ENCODE assay signal across 14 cellular contexts in genomic region chr1:13584876-13585598, GRCh38. TPM values are rescaled to one million over a fixed set of nuclear protein-coding genes. Genes with fewer than 3 reads are reported as not detected.
DNase-seq lines count a peak whose midpoint lies in the region; ATAC-seq and TF ChIP-seq lines count a peak whose summit lies in the region.
"Had no signal": no experiment of that assay in that cellular context is flagged by ENCODE, and none has a peak within 500 bp of the region (broad histone marks: within the 10 kb centered on the region; RNA-seq: fewer than 3 reads in every experiment).

No MANE protein-coding gene starts in this region.

- TF ChIP-seq POLR2A in esophagus squamous epithelium (IDR thresholded peaks at IDR 0.05) = no peak
- no peak for TF ChIP-seq POLR2A in right lobe of liver (IDR thresholded peaks at IDR 0.05)

- H3K9me3 ChIP-seq in SJSA1 (replicated peaks) (peaks cover 5% of the 10 kb centered on the region; the same call in 1 of the 2 replicates), esophagus squamous epithelium (no peaks in the 10 kb centered on the region), right lobe of liver (no peaks in the 10 kb centered on the region)

- H3K27ac ChIP-seq in SJSA1 (peak overlapping the region; percentile 72), esophagus squamous epithelium (peak overlapping the region; percentile 89 to 92 (median 90)), right lobe of liver (no peak overlapping the region)

- H3K4me3 Mint-ChIP-seq in nephron (peak overlapping the region; percentile 89 to 92 (median 91)), type B pancreatic cell (peak overlapping the region; percentile 90)

- H3K27me3 ChIP-seq in SJSA1 (replicated peaks) (no peaks in the 10 kb centered on the region), esophagus squamous epithelium (peaks cover 0 to 78% (median 0%) of the 10 kb centered on the region in 4 donors), right lobe of liver (peaks cover 0 to 6% of the 10 kb centered on the region in 2 donors)

- TF ChIP-seq CTCF in esophagus squamous epithelium (IDR thresholded peaks at IDR 0.05) = no peak
- no peak for TF ChIP-seq CTCF in nephron (IDR thresholded peaks at IDR 0.05; ENCODE audit: unreplicated experiment in 3 of 3)
- no peak for TF ChIP-seq CTCF in type B pancreatic cell (conservative IDR thresholded peaks at IDR 0.05)
- TF ChIP-seq CTCF in right lobe of liver (IDR thresholded peaks at IDR 0.05) = no peak

- H3K36me3 ChIP-seq in SJSA1 (peaks cover 19% of the 10 kb centered on the region), esophagus squamous epithelium (no peaks in the 10 kb centered on the region), right lobe of liver (no peaks in the 10 kb centered on the region)

- DNase-seq in SJSA1 (ENCODE audit: low read depth in 1 of 2, low spot score in 2 of 2) (no peak), esophagus squamous epithelium (lab: John Stamatoyannopoulos, UW) (no peak), type B pancreatic cell (ENCODE audit: extremely low spot score, unreplicated experiment) (no peak), sciatic nerve (ENCODE audit: low spot score) (no peak), right lobe of liver (no peak)
- DNase-seq: activated CD4-positive, alpha-beta T cell treated with anti-CD3 and anti-CD28 coated beads, Interleukin-2, amount 50 U/mL, for 4 hours; activated gamma-delta T cell treated with Interleukin-2 at 50 U/mL for 16 hours; cortex of kidney; IMR-90; NCI-H187; NK-92 treated with Interleukin-12 subunit alpha and Interleukin-12 subunit beta, amount 100 ng/mL, for 24 hours had no signal

- H3K4me1 Mint-ChIP-seq in nephron (peaks cover 42% of the 10 kb centered on the region), type B pancreatic cell (ENCODE audit: unreplicated experiment) (peaks cover 37% of the 10 kb centered on the region)

- H3K4me3 ChIP-seq in SJSA1 = peak overlapping the region; percentile 75
- H3K4me3 ChIP-seq in esophagus squamous epithelium = peak overlapping the region; percentile 40 to 69 (median 50)
- H3K4me3 ChIP-seq in right lobe of liver = no peak overlapping the region

- peaks cover 34% of the 10 kb centered on the region for H3K27me3 Mint-ChIP-seq in nephron (ENCODE audit: low read depth)
- H3K27me3 Mint-ChIP-seq in type B pancreatic cell = peaks cover 39% of the 10 kb centered on the region

- WGBS in esophagus squamous epithelium, 2 donors = 37 to 43% methylated on average over 11 of the region's 11 CpGs
- WGBS in right lobe of liver (ENCODE audit: insufficient coverage, low coverage, low lambda C conversion rate, missing lambda C conversion rate) = 54% methylated on average over 9 of the region's 11 CpGs

- H3K27ac Mint-ChIP-seq in nephron = peak overlapping the region in 2 of 3 experiments; percentile 71 to 74
- no peak overlapping the region for H3K27ac Mint-ChIP-seq in type B pancreatic cell

- ATAC-seq in sciatic nerve (no peak), GM19467 (IDR thresholded peaks at IDR 0.05; ENCODE audit: unreplicated experiment) (no peak), right lobe of liver (no peak)

- no peaks in the 10 kb centered on the region for H3K36me3 Mint-ChIP-seq in nephron (ENCODE audit: low read depth)
- H3K36me3 Mint-ChIP-seq in type B pancreatic cell = no peaks in the 10 kb centered on the region

- no peaks in the 10 kb centered on the region for H3K9me3 Mint-ChIP-seq in nephron
- peaks cover 8% of the 10 kb centered on the region for H3K9me3 Mint-ChIP-seq in type B pancreatic cell

- peaks cover 67% of the 10 kb centered on the region for H3K4me1 ChIP-seq in SJSA1 (replicated peaks)
- H3K4me1 ChIP-seq in esophagus squamous epithelium = peaks cover 7 to 70% (median 12%) of the 10 kb centered on the region in 3 donors
- no peaks in the 10 kb centered on the region for H3K4me1 ChIP-seq in right lobe of liver

- intact Hi-C loops in esophagus squamous epithelium (cut with DNase I) (no loop called here), sciatic nerve (cut with DNase I) (no loop called here), right lobe of liver (cut with DNase I) (no loop called here)

RNA-seq across cellular contexts. Expression of gene PDPN, which starts 1.4 kb away (rescaled TPM):
- total RNA-seq in SJSA1 (2014; rRNA removed; shearing (Covaris generic)) = 36.0 and 43.8 TPM in 2 replicates
- total RNA-seq in esophagus squamous epithelium = 10 to 100 TPM in 3 of 4 donors, 1 to 10 TPM in 1; 4.5 to 24.2 (median 17.6) TPM
- total RNA-seq in type B pancreatic cell (ENCODE audit: low replicate concordance) = 4.8 and 24.2 TPM in 2 replicates
- total RNA-seq in sciatic nerve = 22.7 TPM
- total RNA-seq in right lobe of liver = 1 to 10 TPM in 1 of 6 experiments, under 1 TPM in 5; 0.11 to 1.1 (median 0.45) TPM
- total RNA-seq: IMR-90, mononuclear cell had no signal

Comparison
In these comparisons a context has a peak if more than half of its experiments do, and no peak if none do; other contexts are left out.
1. H3K27ac ChIP-seq: peak in SJSA1 (single experiment) and esophagus squamous epithelium (4 of 4); none in right lobe of liver (0 of 3).
2. H3K4me3 ChIP-seq: peak in SJSA1 (single experiment) and esophagus squamous epithelium (4 of 4); none in right lobe of liver (0 of 3).